In genomic region chr9:88726803-88727202, GRCh38 we compare ENCODE assay signal across 3 cellular contexts.
"Had no signal": no experiment of that assay in that cellular context is flagged by ENCODE, and none has a peak within 500 bp of the region (broad histone marks: within the 10 kb centered on the region; RNA-seq: fewer than 3 reads in every experiment).

No MANE protein-coding gene starts in this region.

- H3K4me3 ChIP-seq: GM12878 had no signal

- ATAC-seq: GM12878 had no signal

- DNase-seq: GDM1, GF-D8 had no signal
